In genomic region chr1:15187175-15187810, GRCh38 we compare ENCODE assay signal across 19 cellular contexts. TPM values are rescaled to one million over a fixed set of nuclear protein-coding genes. Genes with fewer than 3 reads are reported as not detected.
A peak's percentile ranks its signal among the peaks of the same experiment; 100 is the strongest.
DNase-seq lines count a peak whose midpoint lies in the region; TF ChIP-seq lines count a peak whose summit lies in the region.
"Had no signal": no experiment of that assay in that cellular context is flagged by ENCODE, and none has a peak within 500 bp of the region (broad histone marks: within the 10 kb centered on the region; RNA-seq: fewer than 3 reads in every experiment).

No MANE protein-coding gene starts in this region.

- no peak overlapping the region for H4K5ac ChIP-seq in H9 (ENCODE audit: insufficient read length, low read depth, low read length)

- H3K9me3 Mint-ChIP-seq in H9 = no peaks in the 10 kb centered on the region
- H3K9me3 Mint-ChIP-seq: CD4-positive, CD25-positive, alpha-beta regulatory T cell; effector memory CD8-positive, alpha-beta T cell had no signal

- H3K4me1 Mint-ChIP-seq in H9 = peaks cover 40 to 49% of the 10 kb centered on the region in 2 experiments
- H3K4me1 Mint-ChIP-seq: CD4-positive, CD25-positive, alpha-beta regulatory T cell had no signal

- H3K79me2 ChIP-seq in H9 (ENCODE audit: insufficient read depth, low read length) = no peaks in the 10 kb centered on the region

- H3K23me2 ChIP-seq in H9 (ENCODE audit: insufficient read length, low read depth, low read length, poor library complexity, severe bottlenecking) = no peaks in the 10 kb centered on the region

- H2BK15ac ChIP-seq in H9 (ENCODE audit: low read depth, low read length) = no peak overlapping the region

- DNase-seq in H9 (no peak), RPMI7951 (ENCODE audit: low read depth) (peak; percentile 58), iPS-NIHi11 (ENCODE audit: low spot score) (peak; percentile 35), posterior vena cava (ENCODE audit: low spot score) (peak; percentile 58), NCI-H1105 treated with DMSO at 0.1 percent for 48 hours (lab: John Stamatoyannopoulos, UW) (no peak), OCI-M1 (lab: John Stamatoyannopoulos, UW) (no peak), epidermal melanocyte (ENCODE audit: insufficient read length, low spot score) (no peak), amygdala (lab: John Stamatoyannopoulos, UW) (no peak)
- DNase-seq: activated CD4-positive, alpha-beta T cell treated with anti-CD3 and anti-CD28 coated beads, Interleukin-2, amount 50 U/mL, for 48 hours; activated T-cell treated with anti-CD3 and anti-CD28 coated beads, Interleukin-2, amount 50 U/mL, for 48 hours; CD4-positive, CD25-positive, alpha-beta regulatory T cell; central memory CD4-positive, alpha-beta T cell; effector memory CD8-positive, alpha-beta T cell; foreskin keratinocyte; NCI-H1092; NCI-H2171 treated with DMSO at 0.1 percent for 48 hours; nucleus accumbens; stimulated activated CD4-positive, alpha-beta T cell treated with anti-CD3 and anti-CD28 coated beads, Interleukin-4, amount 100 ng/mL, for 4 hours; tibial artery had no signal

- no peak overlapping the region for H3K18ac ChIP-seq in H9 (ENCODE audit: insufficient read length, low read depth, low read length)

- intact Hi-C loops in posterior vena cava (cut with DNase I) = no loop called here

- H3K14ac ChIP-seq in H9 (ENCODE audit: insufficient read depth, low read length) = peak overlapping the region; percentile 60; the same call in 1 of the 2 replicates

- no peak overlapping the region for H2BK12ac ChIP-seq in H9 (ENCODE audit: insufficient read length, low read depth, low read length)

- no peak for TF ChIP-seq CTCF in H9 (conservative IDR thresholded peaks at IDR 0.05)

- no peaks in the 10 kb centered on the region; a peak in 1 of 7 replicates for H3K36me3 Mint-ChIP-seq in H9 (ENCODE audit: insufficient read depth in 1 of 3, low read depth in 3 of 3)
- H3K36me3 Mint-ChIP-seq: CD4-positive, CD25-positive, alpha-beta regulatory T cell had no signal

- no peak overlapping the region for H3K27ac ChIP-seq in H9 (ENCODE audit: insufficient read length, low read depth, low read length)
- H3K27ac ChIP-seq: foreskin keratinocyte, tibial artery had no signal

- no peak overlapping the region for H4K91ac ChIP-seq in H9 (ENCODE audit: insufficient read length, low read depth, low read length)

- no peak overlapping the region for H2AFZ ChIP-seq in H9 (ENCODE audit: low read length)

- H3K4me3 Mint-ChIP-seq in H9 = peak overlapping the region in 1 of 2 experiments; percentile 51; a peak in 1 of 5 replicates
- H3K4me3 Mint-ChIP-seq: CD4-positive, CD25-positive, alpha-beta regulatory T cell; effector memory CD8-positive, alpha-beta T cell had no signal

- H2BK5ac ChIP-seq in H9 (ENCODE audit: insufficient read length, low read length) = no peak overlapping the region

- no peaks in the 10 kb centered on the region for H3K9me3 ChIP-seq in H9 (ENCODE audit: control insufficient read depth, low read depth, low read length)
- H3K9me3 ChIP-seq: tibial artery had no signal

- H2BK120ac ChIP-seq in H9 (ENCODE audit: low read depth, low read length, poor library complexity, severe bottlenecking) = no peak overlapping the region

- H3K9ac ChIP-seq in H9 (ENCODE audit: extremely low read depth, insufficient read length, low read length) = no peak overlapping the region

- no peak overlapping the region for H2AK5ac ChIP-seq in H9 (ENCODE audit: insufficient read length, low read length)

- no peak overlapping the region for H3K4ac ChIP-seq in H9 (ENCODE audit: low read depth, low read length)

- H3K79me1 ChIP-seq in H9 (ENCODE audit: insufficient read depth, low read depth, low read length, poor library complexity, severe bottlenecking) = no peaks in the 10 kb centered on the region

- H3K27ac Mint-ChIP-seq in H9 = peak overlapping the region; percentile 1 to 92 (median 39); a peak in 4 of 7 replicates
- H3K27ac Mint-ChIP-seq: effector memory CD8-positive, alpha-beta T cell had no signal

- peaks cover 13% of the 10 kb centered on the region; the same call in 1 of the 2 replicates for H3K4me1 ChIP-seq in H9 (ENCODE audit: insufficient read depth, low read length)

- no peak overlapping the region for H3K23ac ChIP-seq in H9 (ENCODE audit: insufficient read length, low read depth, low read length)

- H2BK20ac ChIP-seq in H9 (ENCODE audit: low read depth, low read length, poor library complexity, severe bottlenecking) = no peak overlapping the region

- H3K56ac ChIP-seq in H9 (ENCODE audit: insufficient read length, low read depth, low read length) = no peak overlapping the region

- no peaks in the 10 kb centered on the region for H3K27me3 ChIP-seq in H9 (ENCODE audit: insufficient read depth, low read length)
- H3K27me3 ChIP-seq: foreskin keratinocyte, tibial artery had no signal

- H4K20me1 ChIP-seq in H9 (ENCODE audit: control insufficient read depth, insufficient read depth, insufficient read length) = no peaks in the 10 kb centered on the region

- no peaks in the 10 kb centered on the region for H3K27me3 Mint-ChIP-seq in H9 (ENCODE audit: low read depth)

- no peak overlapping the region for H3T11ph ChIP-seq in H9 (ENCODE audit: low read length)

- no peak overlapping the region for H4K8ac ChIP-seq in H9 (replicated peaks; ENCODE audit: insufficient read length, low read depth, low read length)

- no peak overlapping the region for H3K4me2 ChIP-seq in H9 (ENCODE audit: insufficient read depth, insufficient read length, low read length)

- WGBS in H9 (ENCODE audit: extremely low coverage, insufficient read length, low lambda C conversion rate) = no CpG with 5 or more reads among the region's 10 CpGs

RNA-seq across cellular contexts. Expression of gene TMEM51, which starts 33.7 kb away (rescaled TPM):
- total RNA-seq in H9 (2021) (4.6 and 4.8 TPM in 2 replicates), posterior vena cava (1 to 10 TPM; 4.3 to 6.4 TPM)
- 19.9 and 23.4 TPM in 2 replicates for total RNA-seq in RPMI7951 (2014; rRNA removed; shearing (Covaris generic))
- total RNA-seq: CD4-positive, CD25-positive, alpha-beta regulatory T cell had no signal

RNA-seq across cellular contexts. Expression of gene FHAD1, which starts 59.7 kb away (rescaled TPM):
- total RNA-seq in H9 (2021) (1.2 and 1.9 TPM in 2 replicates), posterior vena cava (under 1 TPM in 1 of 2 donors, not detected in 1; 0.43 TPM)
- 5.5 and 6.8 TPM in 2 replicates for total RNA-seq in RPMI7951 (2014; rRNA removed; shearing (Covaris generic))
- total RNA-seq: CD4-positive, CD25-positive, alpha-beta regulatory T cell had no signal

Comparison
In these comparisons a context has a peak if more than half of its experiments do, and no peak if none do; other contexts are left out.
1. DNase-seq: peak in RPMI7951 (single experiment), iPS-NIHi11 (single experiment) and posterior vena cava (single experiment); none in H9 (single experiment), NCI-H1105 treated with DMSO at 0.1 percent for 48 hours (single experiment), OCI-M1 (single experiment), epidermal melanocyte (single experiment) and amygdala (0 of 56).